In the genomic region with DNA sequence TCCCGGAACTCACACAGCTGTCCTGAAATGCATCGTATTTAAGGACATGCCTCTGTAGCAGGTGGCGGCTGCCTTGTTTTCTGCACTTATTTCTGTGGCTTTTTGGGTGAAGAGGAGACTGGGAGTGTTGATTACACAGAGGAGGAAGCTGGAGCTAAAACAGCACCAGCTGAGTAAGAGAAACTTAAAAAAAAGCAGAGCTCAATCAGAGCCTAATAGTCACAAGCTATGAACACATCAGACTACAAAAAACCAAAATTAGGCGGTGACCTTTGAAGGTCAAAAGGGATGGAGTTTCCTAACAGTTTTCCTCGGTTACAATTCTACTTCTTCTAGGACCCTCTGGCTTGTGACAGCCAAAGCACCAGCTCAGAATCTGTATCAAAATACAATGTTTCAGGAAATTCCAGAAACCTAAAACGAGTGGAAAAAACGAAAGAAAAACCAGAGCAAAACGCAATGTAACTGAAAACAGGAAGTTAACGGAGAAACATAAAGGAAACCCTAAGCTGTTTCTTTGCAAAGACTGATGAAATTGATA, we compare ENCODE assay signal across 9 cellular contexts. TPM values are rescaled to one million over a fixed set of nuclear protein-coding genes. Genes with fewer than 3 reads are reported as not detected.
DNase-seq lines count a peak whose midpoint lies in the region; ATAC-seq and TF ChIP-seq lines count a peak whose summit lies in the region.
"Had no signal": no experiment of that assay in that cellular context is flagged by ENCODE, and none has a peak within 500 bp of the region (broad histone marks: within the 10 kb centered on the region; RNA-seq: fewer than 3 reads in every experiment).

No MANE protein-coding gene starts in this region.

- no peak overlapping the region for H2AFZ ChIP-seq in PC-3 (ENCODE audit: low read length)

- H3K27ac Mint-ChIP-seq in type B pancreatic cell, result peak overlapping the region; percentile 34

- 0 out of 2 replicates have a peak, but pooled peaks cover 12% of the 10 kb centered on the region for H3K79me2 ChIP-seq in PC-3 (ENCODE audit: low read length)

- H4K20me1 ChIP-seq in PC-3 (ENCODE audit: low read length), result no peaks in the 10 kb centered on the region

- POLR2A ChIA-PET in PC-3 (lab: Charles Lee; ENCODE audit: unreplicated experiment), result no interaction called here

- H3K9me3 ChIP-seq in SJCRH30 (replicated peaks) (no peaks in the 10 kb centered on the region), right cardiac atrium (ENCODE audit: control insufficient read depth, low read length) (no peaks in the 10 kb centered on the region), PC-3 (ENCODE audit: low read length) (no peaks in the 10 kb centered on the region)

- no peak for TF ChIP-seq CTCF in type B pancreatic cell (conservative IDR thresholded peaks at IDR 0.05)
- no peak for TF ChIP-seq CTCF in PC-3 (conservative IDR thresholded peaks at IDR 0.05; ENCODE audit: low read depth, low read length)

- H3K4me3 Mint-ChIP-seq in type B pancreatic cell, result no peak overlapping the region

- intact Hi-C loops in right cardiac atrium (cut with DNase I), result no loop called here
- intact Hi-C loops in PC-3 (cut with micrococcal nuclease), result no loop called here

- H3K27me3 ChIP-seq in SJCRH30 (no peaks in the 10 kb centered on the region), right cardiac atrium (ENCODE audit: control insufficient read depth, insufficient read depth) (no peaks in the 10 kb centered on the region), PC-3 (ENCODE audit: low read length) (no peaks in the 10 kb centered on the region)

- H3K4me3 ChIP-seq in SJCRH30 (peak overlapping the region; percentile 36), right cardiac atrium (ENCODE audit: low read length) (peak overlapping the region; percentile 44), PC-3 (ENCODE audit: low read length) (no peak overlapping the region)

- H3K9me2 ChIP-seq in PC-3 (replicated peaks; ENCODE audit: low read length), result no peaks in the 10 kb centered on the region

- no peak overlapping the region for H3K9ac ChIP-seq in PC-3 (ENCODE audit: low read length)

- WGBS in right cardiac atrium, result 28% methylated on average over 9 of the region's 9 CpGs

- DNase-seq in SJCRH30 (peak; percentile 77 to 89), right cardiac atrium (no peak), type B pancreatic cell (ENCODE audit: extremely low spot score, unreplicated experiment) (no peak), PC-3 (no peak), H4 (ENCODE audit: low spot score) (no peak)

- H3K36me3 ChIP-seq in SJCRH30, result no peaks in the 10 kb centered on the region
- no peaks in the 10 kb centered on the region for H3K36me3 ChIP-seq in PC-3 (ENCODE audit: low read depth, low read length)

- peaks cover 32% of the 10 kb centered on the region for H3K4me1 Mint-ChIP-seq in type B pancreatic cell (ENCODE audit: unreplicated experiment)

- H3K4me1 ChIP-seq in SJCRH30 (peaks cover 23% of the 10 kb centered on the region), right cardiac atrium (ENCODE audit: control insufficient read depth, insufficient read depth, low read length) (no peaks in the 10 kb centered on the region), PC-3 (ENCODE audit: insufficient read depth, low read length) (no peaks in the 10 kb centered on the region)

- H3K4me2 ChIP-seq in PC-3 (ENCODE audit: low read length), result no peak overlapping the region

- ATAC-seq in GM18511 (IDR thresholded peaks at IDR 0.05; ENCODE audit: unreplicated experiment), result peak; percentile 56
- peak; percentile 61 for ATAC-seq in HG02642 (IDR thresholded peaks at IDR 0.05; ENCODE audit: poor library complexity, unreplicated experiment)
- peak in 1 of 2 donors; percentile 26 for ATAC-seq in right cardiac atrium
- no peak for ATAC-seq in HG03135 (IDR thresholded peaks at IDR 0.05; ENCODE audit: unreplicated experiment)
- ATAC-seq in PC-3, result no peak
- ATAC-seq: Panc1 had no signal

- peaks cover 9% of the 10 kb centered on the region for H3K9me3 Mint-ChIP-seq in type B pancreatic cell

- peaks cover 38% of the 10 kb centered on the region for H3K36me3 Mint-ChIP-seq in type B pancreatic cell

- H3K27ac ChIP-seq in SJCRH30 (peak overlapping the region; percentile 66), right cardiac atrium (ENCODE audit: low read length) (peak overlapping the region; percentile 64), PC-3 (ENCODE audit: low read length) (no peak overlapping the region)

- BruUV-seq in PC-3 (replicated peaks; lab: Mats Ljungman, UMichigan), result no TSS peak

- H3F3A ChIP-seq in PC-3 (ENCODE audit: low read length, unreplicated experiment), result no peaks in the 10 kb centered on the region

- no peaks in the 10 kb centered on the region for H3K27me3 Mint-ChIP-seq in type B pancreatic cell

- CTCF ChIA-PET in PC-3 (lab: Charles Lee), result no interaction called here

RNA-seq across cellular contexts. Expression of gene PRKX, which starts 13.5 kb away (rescaled TPM):
- 56.6 and 57.4 TPM in 2 replicates for total RNA-seq in SJCRH30 (2014; rRNA removed; shearing (Covaris generic))
- total RNA-seq in right cardiac atrium, result 1 to 10 TPM; 4.2 to 6.4 (median 4.7) TPM
- polyA plus RNA-seq in right cardiac atrium, result 1.6 TPM
- 78.9 and 123 TPM in 2 replicates for total RNA-seq in type B pancreatic cell (ENCODE audit: low replicate concordance)
- 12.2 and 22.2 TPM in 2 replicates for total RNA-seq in PC-3 (2014; rRNA removed)
- 5.4 and 20.4 TPM in 2 replicates for total RNA-seq in H4 (2014; rRNA removed; shearing (Covaris generic))

Comparison
In these comparisons a context has a peak if more than half of its experiments do, and no peak if none do; other contexts are left out.
1. ATAC-seq: peak in GM18511 (single experiment) and HG02642 (single experiment); none in HG03135 (single experiment) and PC-3 (single experiment).
2. DNase-seq: peak in SJCRH30 (2 of 2); none in right cardiac atrium (0 of 3), type B pancreatic cell (single experiment), PC-3 (single experiment) and H4 (single experiment).